In the genomic region with DNA sequence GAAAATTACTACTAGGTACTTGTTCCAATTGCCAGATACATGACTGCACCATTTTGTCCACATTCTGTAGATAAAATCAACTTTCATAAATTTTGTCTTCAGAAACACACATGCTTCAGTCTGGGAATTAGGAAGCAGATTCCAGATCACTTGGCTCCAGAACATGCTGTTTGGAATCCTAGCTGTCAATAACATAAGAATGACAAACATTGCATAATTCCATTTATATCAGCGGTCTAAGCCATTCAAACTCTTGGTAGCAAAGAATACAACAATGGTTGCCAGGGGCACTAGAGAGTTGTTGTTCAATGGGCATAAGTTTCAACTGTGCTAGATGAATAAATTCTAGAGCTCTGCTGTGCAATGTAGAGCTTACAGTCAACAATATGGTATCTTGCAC, we compare ENCODE assay signal across 33 cellular contexts.
"Had no signal": no experiment of that assay in that cellular context is flagged by ENCODE, and none has a peak within 500 bp of the region (broad histone marks: within the 10 kb centered on the region; RNA-seq: fewer than 3 reads in every experiment).

No MANE protein-coding gene starts in this region.

- H3K4me1 ChIP-seq: adrenal gland, ascending aorta, body of pancreas, breast epithelium had no signal

- H3K36me3 ChIP-seq: adrenal gland, ascending aorta, brain microvascular endothelial cell, breast epithelium, cardiac muscle cell had no signal

- H3K27ac ChIP-seq: adrenal gland, ascending aorta, body of pancreas, brain microvascular endothelial cell, breast epithelium, cardiac muscle cell had no signal

- H3K27me3 ChIP-seq: adrenal gland, ascending aorta, brain microvascular endothelial cell, breast epithelium, cardiac muscle cell had no signal

- H3K9me3 ChIP-seq: adrenal gland, ascending aorta, body of pancreas, breast epithelium had no signal

- DNase-seq: activated effector memory CD4-positive, alpha-beta T cell treated with anti-CD3 and anti-CD28 coated beads, Interleukin-2, amount 50 U/mL, for 16 hours; activated effector memory CD4-positive, alpha-beta T cell treated with Interleukin-2 at 50 U/mL for 16 hours; activated gamma-delta T cell; activated gamma-delta T cell treated with Interleukin-2 at 50 U/mL for 16 hours; activated naive CD4-positive, alpha-beta T cell; activated naive CD4-positive, alpha-beta T cell treated with anti-CD3 and anti-CD28 coated beads for 36 hours; activated naive CD4-positive, alpha-beta T cell treated with anti-CD3 and anti-CD28 coated beads, Interleukin-2, amount 10 ng/mL, durations not matched to agents 7 days and 5 days; activated naive CD4-positive, alpha-beta T cell treated with anti-CD3 and anti-CD28 coated beads, Interleukin-2, amount 50 U/mL, for 16 hours; activated naive CD4-positive, alpha-beta T cell treated with Interleukin-2 at 50 U/mL for 16 hours; activated naive CD8-positive, alpha-beta T cell treated with anti-CD3 and anti-CD28 coated beads for 36 hours; activated naive CD8-positive, alpha-beta T cell treated with anti-CD3 and anti-CD28 coated beads, Interleukin-2, amount 10 ng/mL, durations not matched to agents 7 days and 5 days; activated naive CD8-positive, alpha-beta T cell treated with anti-CD3 and anti-CD28 coated beads, Interleukin-2, amount 50 U/mL, for 24 hours; activated T-cell treated with anti-CD3 and anti-CD28 coated beads, Interleukin-2, amount 50 U/mL, for 24 hours; activated T-cell treated with anti-CD3 and anti-CD28 coated beads, Interleukin-2, amount 50 U/mL, for 4 hours; activated T-cell treated with anti-CD3 and anti-CD28 coated beads, Interleukin-2, amount 50 U/mL, for 48 hours; activated T-cell treated with anti-CD3 and anti-CD28 coated beads, Interleukin-2, amount 50 U/mL, for 72 hours; adrenal gland; amniotic stem cell; amygdala; anterior cingulate cortex; aorta; body of pancreas; brain microvascular endothelial cell; caudate nucleus; central memory CD4-positive, alpha-beta T cell; cerebellar nuclear complex had no signal

- ATAC-seq: activated naive CD4-positive, alpha-beta T cell treated with anti-CD3 and anti-CD28 coated beads, Interleukin-2, amount 50 U/mL, for 72 hours; activated naive CD8-positive, alpha-beta T cell treated with anti-CD3 and anti-CD28 coated beads, Interleukin-2, amount 50 U/mL, for 24 hours; activated T-cell treated with anti-CD3 and anti-CD28 coated beads, Interleukin-2, amount 50 U/mL, for 4 hours; activated T-cell treated with anti-CD3 and anti-CD28 coated beads, Interleukin-2, amount 50 U/mL, for 72 hours; activated T-helper 17 cell treated with anti-CD3 and anti-CD28 coated beads, Interleukin-2, amount 50 U/mL, for 72 hours; body of pancreas had no signal

- H3K4me3 ChIP-seq: adrenal gland, ascending aorta, body of pancreas, breast epithelium, cardiac muscle cell had no signal

- FAIRE-seq: astrocyte, bronchial epithelial cell had no signal
